ENCODE assay signal across 8 cellular contexts in the genomic region with DNA sequence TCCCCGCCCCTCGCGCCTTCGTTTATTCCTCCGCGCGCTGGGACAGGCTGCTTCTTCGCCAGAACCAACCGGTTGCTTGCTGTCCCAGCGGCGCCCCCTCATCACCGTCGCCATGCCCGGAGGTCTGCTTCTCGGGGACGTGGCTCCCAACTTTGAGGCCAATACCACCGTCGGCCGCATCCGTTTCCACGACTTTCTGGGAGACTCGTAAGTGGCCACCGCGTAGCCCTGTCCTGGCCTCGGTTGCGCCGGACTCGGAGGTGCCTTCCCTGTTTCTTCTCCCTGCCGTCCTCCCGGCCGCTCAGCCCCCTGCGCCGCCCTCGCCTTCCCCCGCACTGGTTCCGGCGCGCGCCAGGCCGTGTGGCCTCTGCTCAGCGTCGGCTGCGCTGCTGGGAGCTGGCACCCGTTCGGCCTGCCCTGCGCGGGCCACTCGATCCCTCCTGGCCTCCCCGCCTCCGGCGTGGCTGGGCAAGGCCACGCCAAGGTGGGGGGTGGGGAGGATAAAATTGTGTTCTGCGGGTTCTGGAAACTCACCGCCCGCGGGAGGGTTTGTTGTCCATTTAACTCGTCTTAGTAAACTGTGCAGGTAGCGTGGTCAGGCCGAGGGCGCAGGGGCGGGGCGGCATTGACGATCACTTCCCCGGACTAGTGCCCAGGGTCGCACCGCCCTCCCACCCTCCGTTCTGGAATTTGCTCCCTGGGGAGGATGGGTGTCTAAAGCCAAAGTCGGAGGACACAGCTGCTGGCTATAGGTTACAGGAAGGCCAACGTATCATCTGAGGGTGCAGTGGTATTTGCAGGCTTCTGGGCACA. TPM values are rescaled to one million over a fixed set of nuclear protein-coding genes. Genes with fewer than 3 reads are reported as not detected.
DNase-seq lines count a peak whose midpoint lies in the region; ATAC-seq, FAIRE-seq and TF ChIP-seq lines count a peak whose summit lies in the region.

A gene with protein sequence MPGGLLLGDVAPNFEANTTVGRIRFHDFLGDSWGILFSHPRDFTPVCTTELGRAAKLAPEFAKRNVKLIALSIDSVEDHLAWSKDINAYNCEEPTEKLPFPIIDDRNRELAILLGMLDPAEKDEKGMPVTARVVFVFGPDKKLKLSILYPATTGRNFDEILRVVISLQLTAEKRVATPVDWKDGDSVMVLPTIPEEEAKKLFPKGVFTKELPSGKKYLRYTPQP (plus strand): TSS at position 50 of the 813 bp plus-strand sequence. CDS start 63 bp downstream, at position 113.

- peak within 1 kb of the TSS; percentile 98 for H3K9ac ChIP-seq in DND-41 (ENCODE audit: low read depth, low read length)

- H3K27ac ChIP-seq in DND-41 (ENCODE audit: low read length) (peak within 1 kb of the TSS; percentile 95), adipose tissue (ENCODE audit: low read depth, low read length) (peak within 1 kb of the TSS; percentile 94), pancreas (peak within 1 kb of the TSS; percentile 93 to 99 (median 98))

- 0 to 1% (median 1%) methylated on average over 65 to 69 of the region's 69 CpGs for WGBS in adipose tissue, 3 donors
- 0 to 1% methylated on average over 61 to 69 of the region's 69 CpGs for WGBS in pancreas, 2 donors

- H3K27me3 ChIP-seq in DND-41 (ENCODE audit: insufficient read depth, low read length, poor library complexity) (no peaks in the 10 kb centered on the region), pancreas (no peaks in the 10 kb centered on the region)

- TF ChIP-seq CTCF in DND-41 (IDR thresholded peaks at IDR 0.05; ENCODE audit: borderline replicate concordance, extremely low read depth, low read length, poor library complexity, severe bottlenecking) (no peak), pancreas (IDR thresholded peaks at IDR 0.05) (no peak)

- peaks cover 48% of the 10 kb centered on the region for H3K79me2 ChIP-seq in DND-41 (ENCODE audit: insufficient read depth, low read length)

- ATAC-seq in DND-41 (ENCODE audit: insufficient read depth, low read depth) = peak; percentile 76
- ATAC-seq in GM21423 (IDR thresholded peaks at IDR 0.05; ENCODE audit: unreplicated experiment) = peak; percentile 50
- ATAC-seq in Right ventricle myocardium superior (ENCODE audit: poor library complexity) = peak; percentile 65
- ATAC-seq in pancreas = peak; percentile 62 to 76 (median 72)

- H3K4me1 ChIP-seq in DND-41 (ENCODE audit: insufficient read depth, low read length) (peaks cover 44% of the 10 kb centered on the region), pancreas (peaks cover 20 to 49% (median 24%) of the 10 kb centered on the region in 3 donors)

- peaks cover 7% of the 10 kb centered on the region for H4K20me1 ChIP-seq in DND-41 (ENCODE audit: insufficient read depth, low read length)

- H2AFZ ChIP-seq in DND-41 (ENCODE audit: low read depth, low read length) = peak within 1 kb of the TSS; percentile 92

- no peaks in the 10 kb centered on the region for H3K9me3 ChIP-seq in DND-41 (ENCODE audit: insufficient read depth, low read length, severe bottlenecking)
- H3K9me3 ChIP-seq in pancreas = no peaks in the 10 kb centered on the region

- peak within 1 kb of the TSS; percentile 93 to 96 for H3K4me3 ChIP-seq in DND-41 (ENCODE audit: low read depth in 1 of 2, low read length in 2 of 2)
- peak within 1 kb of the TSS; percentile 67 to 89 (median 74) for H3K4me3 ChIP-seq in pancreas

- intact Hi-C loops in Right ventricle myocardium superior (cut with DNase I) = loop anchor here (5.0 kb wide), 2 partner anchors 45 to 390 kb away; a partner anchor contains a TSS
- intact Hi-C loops in pancreas (cut with DNase I) = no loop called here

- no peak for FAIRE-seq in pancreas (lab: Jason Lieb, UNC)

- H3K4me2 ChIP-seq in DND-41 (ENCODE audit: insufficient read depth, low read length) = peak within 1 kb of the TSS; percentile 98

- H3K36me3 ChIP-seq in DND-41 (ENCODE audit: insufficient read depth, low read length) = peaks cover 32% of the 10 kb centered on the region
- H3K36me3 ChIP-seq in pancreas = peaks cover 0 to 17% (median 14%) of the 10 kb centered on the region in 3 donors

- peak; percentile 88 for DNase-seq in DND-41
- no peak for DNase-seq in HT1080 (ENCODE audit: low read depth)
- DNase-seq in RKO (ENCODE audit: low spot score) = peak; percentile 53
- peak; percentile 77 for DNase-seq in Right ventricle myocardium superior
- DNase-seq in pancreas = peak; percentile 63 to 92 (median 79)
- no peak for DNase-seq in kidney tubule cell (ENCODE audit: low spot score)

RNA-seq across cellular contexts. Expression of the gene that starts here (rescaled TPM):
- total RNA-seq in HT1080 (2014; rRNA removed; shearing (Covaris generic)) = 185 and 243 TPM in 2 replicates
- 194 and 198 TPM in 2 replicates for polyA plus RNA-seq in HT1080 (2015; cell fraction: cytosol; rRNA removed)
- 178 TPM in 2 replicates for polyA plus RNA-seq in HT1080 (2015; cell fraction: nucleus; rRNA removed)
- polyA plus RNA-seq in adipose tissue (100 to 1,000 TPM; 196 to 892 (median 488) TPM), pancreas (100 to 1,000 TPM; 127 to 129 TPM)
- total RNA-seq in Right ventricle myocardium superior (539 TPM), pancreas (100 to 1,000 TPM in 3 of 6 donors, 10 to 100 TPM in 3; 89.8 to 126 (median 100) TPM)

Comparison
In these comparisons a context has a peak if more than half of its experiments do, and no peak if none do; other contexts are left out.
1. DNase-seq: peak in DND-41 (single experiment), RKO (single experiment), Right ventricle myocardium superior (single experiment) and pancreas (6 of 6); none in HT1080 (single experiment) and kidney tubule cell (single experiment).
2. Peak in every context shown above with its lines, with median percentiles within 50 percentile points of each other: ATAC-seq and H3K27ac ChIP-seq.